Comparison of ENCODE assay signal across 23 cellular contexts in the genomic region with DNA sequence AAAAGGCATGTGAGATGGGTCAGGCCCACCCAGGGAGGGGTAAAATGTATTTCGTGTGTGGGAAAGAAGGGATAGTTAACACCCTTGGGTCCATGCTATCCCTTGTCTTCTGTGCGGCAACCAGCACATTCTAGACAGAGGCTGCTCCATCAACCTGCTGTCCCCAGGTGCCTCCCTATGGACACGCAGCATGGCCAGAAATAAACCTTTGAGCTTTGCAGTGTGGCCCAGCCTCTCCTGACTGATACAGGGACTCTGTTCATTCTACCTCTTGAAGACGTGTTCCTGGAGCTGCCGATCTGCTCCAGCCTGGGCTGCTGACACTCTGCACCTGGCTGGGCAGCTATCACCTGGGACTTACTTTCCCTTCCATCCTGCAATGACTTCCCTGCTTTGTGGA. TPM values are rescaled to one million over a fixed set of nuclear protein-coding genes. Genes with fewer than 3 reads are reported as not detected.
A peak's percentile ranks its signal among the peaks of the same experiment; 100 is the strongest.
DNase-seq lines count a peak whose midpoint lies in the region; ATAC-seq and TF ChIP-seq lines count a peak whose summit lies in the region.
"Had no signal": no experiment of that assay in that cellular context is flagged by ENCODE, and none has a peak within 500 bp of the region (broad histone marks: within the 10 kb centered on the region; RNA-seq: fewer than 3 reads in every experiment).

No MANE protein-coding gene starts in this region.

- CTCF ChIA-PET in CD8-positive, alpha-beta memory T cell (lab: Charles Lee): interaction anchor here (2.1 kb wide), 1 partner anchor 107 kb away, joined by 5 read pairs; no protein-coding TSS in a partner anchor
- CTCF ChIA-PET in naive thymus-derived CD4-positive, alpha-beta T cell (lab: Charles Lee): interaction anchor here (1.5 to 1.7 kb wide), 3 partner anchors 43 to 122 kb away, joined by 3 to 9 read pairs (median 7); no protein-coding TSS in a partner anchor

- POLR2A ChIA-PET in CD8-positive, alpha-beta memory T cell (lab: Charles Lee): no interaction called here
- POLR2A ChIA-PET in naive thymus-derived CD4-positive, alpha-beta T cell (lab: Charles Lee): interaction anchor here (4.7 to 9.0 kb wide), 3 partner anchors 36 to 109 kb away, joined by 50 to 367 read pairs (median 141); no protein-coding TSS in a partner anchor

- H3K27me3 Mint-ChIP-seq in CD8-positive, alpha-beta memory T cell: peaks cover 0 to 2% of the 10 kb centered on the region in 2 donors
- no peaks in the 10 kb centered on the region for H3K27me3 Mint-ChIP-seq in naive thymus-derived CD4-positive, alpha-beta T cell
- H3K27me3 Mint-ChIP-seq: CD4-positive, CD25-positive, alpha-beta regulatory T cell had no signal

- no peak overlapping the region for H3K27ac ChIP-seq in CD8-positive, alpha-beta memory T cell (ENCODE audit: low read depth, low read length)
- H3K27ac ChIP-seq in naive thymus-derived CD4-positive, alpha-beta T cell (ENCODE audit: low read depth, low read length): no peak overlapping the region
- H3K27ac ChIP-seq: PC-9, RWPE1, SJCRH30 had no signal

- peaks cover 0 to 3% (median 0%) of the 10 kb centered on the region in 3 donors for H3K36me3 Mint-ChIP-seq in CD8-positive, alpha-beta memory T cell
- peaks cover 0 to 38% (median 0%) of the 10 kb centered on the region in 5 donors for H3K36me3 Mint-ChIP-seq in naive thymus-derived CD4-positive, alpha-beta T cell
- H3K36me3 Mint-ChIP-seq: CD4-positive, CD25-positive, alpha-beta regulatory T cell had no signal

- no peaks in the 10 kb centered on the region for H3K36me3 ChIP-seq in CD8-positive, alpha-beta memory T cell (ENCODE audit: insufficient read depth, low read length)
- no peaks in the 10 kb centered on the region for H3K36me3 ChIP-seq in naive thymus-derived CD4-positive, alpha-beta T cell (ENCODE audit: control insufficient read depth in 2 of 3, insufficient read depth in 3 of 3, low read length in 3 of 3)
- H3K36me3 ChIP-seq: MG63, SJCRH30 had no signal

- DNase-seq in CD8-positive, alpha-beta memory T cell: no peak
- DNase-seq in naive thymus-derived CD4-positive, alpha-beta T cell: no peak
- DNase-seq in activated naive CD4-positive, alpha-beta T cell (lab: John Stamatoyannopoulos, UW): no peak
- DNase-seq in SIG-M5 treated with dmso at 0.1 percent for 504 hours (lab: John Stamatoyannopoulos, UW; ENCODE audit: unreplicated experiment): no peak
- no peak for DNase-seq in Kasumi-1 (lab: John Stamatoyannopoulos, UW)
- DNase-seq: AML-193; CD4-positive, CD25-positive, alpha-beta regulatory T cell; DMS53; EL; HFFc6; Karpas-422; MG63; NCI-H1048; NCI-H1436; NCI-H1930; NCI-H345; NCI-H526; PC-9; SJCRH30 had no signal

- TF ChIP-seq POLR2A in Raji (IDR thresholded peaks at IDR 0.05; ENCODE audit: insufficient read depth, low read depth, low read length): 0 out of 2 replicates have a peak, but pooled peaks have one; percentile 4

- peak overlapping the region in 1 of 7 donors; percentile 50 for H3K4me3 Mint-ChIP-seq in CD8-positive, alpha-beta memory T cell
- H3K4me3 Mint-ChIP-seq in naive thymus-derived CD4-positive, alpha-beta T cell: no peak overlapping the region
- H3K4me3 Mint-ChIP-seq: HFFc6 had no signal

- peaks cover 12% of the 10 kb centered on the region for H3K4me1 ChIP-seq in CD8-positive, alpha-beta memory T cell (ENCODE audit: insufficient read depth, low read length)
- H3K4me1 ChIP-seq in naive thymus-derived CD4-positive, alpha-beta T cell (ENCODE audit: control insufficient read depth in 2 of 2, insufficient read depth in 2 of 2, low read length in 2 of 2): peaks cover 11 to 12% of the 10 kb centered on the region in 2 donors

- no peaks in the 10 kb centered on the region for H3K9me3 Mint-ChIP-seq in CD8-positive, alpha-beta memory T cell
- H3K9me3 Mint-ChIP-seq in naive thymus-derived CD4-positive, alpha-beta T cell: peaks cover 0 to 10% (median 0%) of the 10 kb centered on the region in 11 donors
- H3K9me3 Mint-ChIP-seq: CD4-positive, CD25-positive, alpha-beta regulatory T cell; HFFc6 had no signal

- H3K4me3 ChIP-seq in CD8-positive, alpha-beta memory T cell (ENCODE audit: low read length): no peak overlapping the region
- no peak overlapping the region for H3K4me3 ChIP-seq in naive thymus-derived CD4-positive, alpha-beta T cell (ENCODE audit: low read length)
- H3K4me3 ChIP-seq: MG63, PC-9, SJCRH30 had no signal

- H3K27me3 ChIP-seq in CD8-positive, alpha-beta memory T cell (ENCODE audit: insufficient read depth, low read length, poor library complexity, severe bottlenecking): no peaks in the 10 kb centered on the region
- no peaks in the 10 kb centered on the region for H3K27me3 ChIP-seq in naive thymus-derived CD4-positive, alpha-beta T cell (ENCODE audit: control insufficient read depth in 2 of 2, insufficient read depth in 2 of 2, low read length in 2 of 2)
- H3K27me3 ChIP-seq: MG63, SJCRH30 had no signal

- no peaks in the 10 kb centered on the region for H3K9me3 ChIP-seq in CD8-positive, alpha-beta memory T cell (ENCODE audit: low read length)
- H3K9me3 ChIP-seq in naive thymus-derived CD4-positive, alpha-beta T cell (ENCODE audit: control insufficient read depth in 2 of 3, low read length in 3 of 3): no peaks in the 10 kb centered on the region
- H3K9me3 ChIP-seq: MG63, SJCRH30 had no signal

- H3K4me1 Mint-ChIP-seq in CD8-positive, alpha-beta memory T cell: peaks cover 17 to 54% (median 31%) of the 10 kb centered on the region in 3 donors
- H3K4me1 Mint-ChIP-seq in naive thymus-derived CD4-positive, alpha-beta T cell: peaks cover 34 to 59% (median 50%) of the 10 kb centered on the region in 7 donors

- H3K27ac Mint-ChIP-seq in CD8-positive, alpha-beta memory T cell: peak overlapping the region in 6 of 8 donors; percentile 22 to 96 (median 64)
- peak overlapping the region in 6 of 9 donors; percentile 8 to 75 (median 50) for H3K27ac Mint-ChIP-seq in naive thymus-derived CD4-positive, alpha-beta T cell
- H3K27ac Mint-ChIP-seq: HFFc6 had no signal

- intact Hi-C loops in naive thymus-derived CD4-positive, alpha-beta T cell (cut with micrococcal nuclease): loop anchor here (10.0 kb wide), 2 partner anchors 418 to 478 kb away; partner anchors contain the start of gene FAN1 (in 1 of the 2)

- no peak for ATAC-seq in naive thymus-derived CD4-positive, alpha-beta T cell
- no peak for ATAC-seq in GM18519 (IDR thresholded peaks at IDR 0.05; ENCODE audit: low FRiP score, unreplicated experiment)
- ATAC-seq: GM12878 had no signal

RNA-seq across cellular contexts. Expression of gene KLF13, which starts 4.1 kb away (rescaled TPM):
- total RNA-seq in CD8-positive, alpha-beta memory T cell: 100 to 1,000 TPM; 145 to 147 TPM
- 109 TPM for polyA plus RNA-seq in CD8-positive, alpha-beta memory T cell
- 100 to 1,000 TPM; 175 to 256 (median 199) TPM for total RNA-seq in naive thymus-derived CD4-positive, alpha-beta T cell
- 10 to 100 TPM; 42.4 to 53.7 TPM for polyA plus RNA-seq in naive thymus-derived CD4-positive, alpha-beta T cell
